Comparison of ENCODE assay signal across 17 cellular contexts in genomic region chr5:125011419-125011818, GRCh38.
DNase-seq lines count a peak whose midpoint lies in the region; ATAC-seq and TF ChIP-seq lines count a peak whose summit lies in the region.
"Had no signal": no experiment of that assay in that cellular context is flagged by ENCODE, and none has a peak within 500 bp of the region (broad histone marks: within the 10 kb centered on the region; RNA-seq: fewer than 3 reads in every experiment).

No MANE protein-coding gene starts in this region.

- H3K4me1 Mint-ChIP-seq in Calu3 (ENCODE audit: low read depth, unreplicated experiment) (peaks cover 27% of the 10 kb centered on the region), T-cell (peaks cover 0 to 1% (median 0%) of the 10 kb centered on the region in 3 donors)
- peaks cover 1% of the 10 kb centered on the region for H3K4me1 Mint-ChIP-seq in activated CD8-positive, alpha-beta T cell treated with anti-CD3 and anti-CD28 coated beads, Interleukin-2, amount 10 ng/mL, durations not matched to agents 7 days and 5 days (ENCODE audit: low read depth)

- no peaks in the 10 kb centered on the region for H3K9me3 ChIP-seq in psoas muscle

- no peak overlapping the region for H3K27ac ChIP-seq in psoas muscle

- CTCF ChIA-PET in Calu3 (lab: Charles Lee) (no interaction called here), T-cell (lab: Charles Lee) (no interaction called here)
- CTCF ChIA-PET in activated CD8-positive, alpha-beta T cell treated with anti-CD3 and anti-CD28 coated beads, Interleukin-2, amount 10 ng/mL, durations not matched to agents 7 days and 5 days (lab: Charles Lee) = no interaction called here

- DNase-seq in Calu3 = peak; percentile 14
- DNase-seq in left lobe of liver (ENCODE audit: low spot score) = no peak
- DNase-seq in T-cell = no peak
- no peak for DNase-seq in cerebellar nuclear complex (lab: John Stamatoyannopoulos, UW)
- no peak for DNase-seq in activated CD8-positive, alpha-beta T cell treated with anti-CD3 and anti-CD28 coated beads, Interleukin-2, amount 10 ng/mL, durations not matched to agents 7 days and 5 days
- DNase-seq in psoas muscle = no peak
- DNase-seq: CD4-positive, alpha-beta T cell; effector CD4-positive, alpha-beta T cell; foreskin fibroblast; naive thymus-derived CD8-positive, alpha-beta T cell; NCI-H2171 treated with DMSO at 0.1 percent for 48 hours; substantia nigra had no signal

- no peaks in the 10 kb centered on the region for H3K36me3 Mint-ChIP-seq in Calu3 (ENCODE audit: insufficient read depth, unreplicated experiment)
- no peaks in the 10 kb centered on the region for H3K36me3 Mint-ChIP-seq in T-cell
- H3K36me3 Mint-ChIP-seq in activated CD8-positive, alpha-beta T cell treated with anti-CD3 and anti-CD28 coated beads, Interleukin-2, amount 10 ng/mL, durations not matched to agents 7 days and 5 days (ENCODE audit: low read depth) = no peaks in the 10 kb centered on the region
- H3K36me3 Mint-ChIP-seq: naive thymus-derived CD8-positive, alpha-beta T cell had no signal

- no peaks in the 10 kb centered on the region for H3K4me1 ChIP-seq in psoas muscle

- BruUV-seq in Calu3 (replicated peaks; lab: Mats Ljungman, UMichigan) = no TSS peak

- no peaks in the 10 kb centered on the region for H3K36me3 ChIP-seq in psoas muscle (ENCODE audit: insufficient read depth in 1 of 2, low read depth in 1 of 2)

- intact Hi-C loops in Calu3 (cut with micrococcal nuclease; ENCODE audit: unreplicated experiment) = loop anchor here (10.0 kb wide), 2 partner anchors 267 to 347 kb away; partner anchors contain the start of gene ZNF608
- intact Hi-C loops in psoas muscle (cut with DNase I) = no loop called here

- WGBS in psoas muscle, 3 donors = 81 to 90% (median 86%) methylated on average over 2 of the region's 2 CpGs

- no peak for TF ChIP-seq CTCF in Calu3 (IDR thresholded peaks at IDR 0.05; ENCODE audit: unreplicated experiment)
- TF ChIP-seq CTCF in psoas muscle (IDR thresholded peaks at IDR 0.05) = no peak

- H3K9me3 Mint-ChIP-seq in Calu3 (ENCODE audit: low read depth, unreplicated experiment) = no peaks in the 10 kb centered on the region
- H3K9me3 Mint-ChIP-seq in T-cell = no peaks in the 10 kb centered on the region
- no peaks in the 10 kb centered on the region for H3K9me3 Mint-ChIP-seq in activated CD8-positive, alpha-beta T cell treated with anti-CD3 and anti-CD28 coated beads, Interleukin-2, amount 10 ng/mL, durations not matched to agents 7 days and 5 days (ENCODE audit: insufficient read depth)
- H3K9me3 Mint-ChIP-seq: activated T-helper 2 cell treated with anti-CD3 and anti-CD28 coated beads, Interferon-gamma antibody, Interleukin-2, Interleukin-4, amounts not matched to agents 10 μg/mL and 5 μg/mL and 100 μg/mL, durations not matched to agents 14 hours and 24 hours and 36 hours; CD4-positive, alpha-beta T cell; T-helper 2 cell treated with Interferon-gamma antibody and Interleukin-4, amounts not matched to agents 5 μg/mL and 100 μg/mL, for 36 hours had no signal

- no peak overlapping the region for H3K4me3 Mint-ChIP-seq in Calu3 (ENCODE audit: low read depth, unreplicated experiment)
- no peak overlapping the region for H3K4me3 Mint-ChIP-seq in T-cell
- H3K4me3 Mint-ChIP-seq in activated CD8-positive, alpha-beta T cell treated with anti-CD3 and anti-CD28 coated beads, Interleukin-2, amount 10 ng/mL, durations not matched to agents 7 days and 5 days = no peak overlapping the region
- H3K4me3 Mint-ChIP-seq: CD4-positive, alpha-beta T cell; naive thymus-derived CD8-positive, alpha-beta T cell; T-helper 2 cell treated with Interferon-gamma antibody and Interleukin-4, amounts not matched to agents 5 μg/mL and 100 μg/mL, for 36 hours had no signal

- POLR2A ChIA-PET in T-cell (lab: Charles Lee) = no interaction called here
- POLR2A ChIA-PET in activated CD8-positive, alpha-beta T cell treated with anti-CD3 and anti-CD28 coated beads, Interleukin-2, amount 10 ng/mL, durations not matched to agents 7 days and 5 days (lab: Charles Lee) = no interaction called here

- no peak overlapping the region for H3K4me3 ChIP-seq in psoas muscle

- H3K27ac Mint-ChIP-seq in Calu3 (ENCODE audit: unreplicated experiment) (no peak overlapping the region), T-cell (no peak overlapping the region)
- no peak overlapping the region for H3K27ac Mint-ChIP-seq in activated CD8-positive, alpha-beta T cell treated with anti-CD3 and anti-CD28 coated beads, Interleukin-2, amount 10 ng/mL, durations not matched to agents 7 days and 5 days
- H3K27ac Mint-ChIP-seq: activated T-helper 2 cell treated with anti-CD3 and anti-CD28 coated beads, Interferon-gamma antibody, Interleukin-2, Interleukin-4, amounts not matched to agents 10 μg/mL and 5 μg/mL and 100 μg/mL, durations not matched to agents 14 hours and 24 hours and 36 hours; CD4-positive, alpha-beta T cell; naive thymus-derived CD8-positive, alpha-beta T cell; T-helper 2 cell treated with Interferon-gamma antibody and Interleukin-4, amounts not matched to agents 5 μg/mL and 100 μg/mL, for 36 hours had no signal

- no peaks in the 10 kb centered on the region for H3K27me3 ChIP-seq in psoas muscle (ENCODE audit: insufficient read depth in 3 of 3, low read length in 2 of 3)

- H3K27me3 Mint-ChIP-seq in Calu3 (ENCODE audit: unreplicated experiment) = no peaks in the 10 kb centered on the region
- H3K27me3 Mint-ChIP-seq in T-cell = no peaks in the 10 kb centered on the region
- no peaks in the 10 kb centered on the region for H3K27me3 Mint-ChIP-seq in activated CD8-positive, alpha-beta T cell treated with anti-CD3 and anti-CD28 coated beads, Interleukin-2, amount 10 ng/mL, durations not matched to agents 7 days and 5 days (ENCODE audit: low read depth)
- H3K27me3 Mint-ChIP-seq: CD4-positive, alpha-beta T cell had no signal

- ATAC-seq in GM19035 (IDR thresholded peaks at IDR 0.05; ENCODE audit: unreplicated experiment) (peak; percentile 21), HG03354 (IDR thresholded peaks at IDR 0.05; ENCODE audit: poor library complexity, severe bottlenecking, unreplicated experiment) (peak; percentile 24), left lobe of liver (peak; percentile 53), T-cell (replicated peaks in 1 of 4) (no peak), psoas muscle (no peak)
- ATAC-seq in activated CD8-positive, alpha-beta T cell treated with anti-CD3 and anti-CD28 coated beads, Interleukin-2, amount 10 ng/mL, durations not matched to agents 7 days and 5 days = no peak
- ATAC-seq: HCT116; naive thymus-derived CD8-positive, alpha-beta T cell had no signal

Comparison
In these comparisons a context has a peak if more than half of its experiments do, and no peak if none do; other contexts are left out.
1. ATAC-seq: peak in GM19035 (single experiment), HG03354 (single experiment) and left lobe of liver (single experiment); none in T-cell (0 of 4), activated CD8-positive, alpha-beta T cell treated with anti-CD3 and anti-CD28 coated beads, Interleukin-2, amount 10 ng/mL, durations not matched to agents 7 days and 5 days (single experiment) and psoas muscle (0 of 4).